ENCODE assay signal across 1 cellular context in the genomic region with DNA sequence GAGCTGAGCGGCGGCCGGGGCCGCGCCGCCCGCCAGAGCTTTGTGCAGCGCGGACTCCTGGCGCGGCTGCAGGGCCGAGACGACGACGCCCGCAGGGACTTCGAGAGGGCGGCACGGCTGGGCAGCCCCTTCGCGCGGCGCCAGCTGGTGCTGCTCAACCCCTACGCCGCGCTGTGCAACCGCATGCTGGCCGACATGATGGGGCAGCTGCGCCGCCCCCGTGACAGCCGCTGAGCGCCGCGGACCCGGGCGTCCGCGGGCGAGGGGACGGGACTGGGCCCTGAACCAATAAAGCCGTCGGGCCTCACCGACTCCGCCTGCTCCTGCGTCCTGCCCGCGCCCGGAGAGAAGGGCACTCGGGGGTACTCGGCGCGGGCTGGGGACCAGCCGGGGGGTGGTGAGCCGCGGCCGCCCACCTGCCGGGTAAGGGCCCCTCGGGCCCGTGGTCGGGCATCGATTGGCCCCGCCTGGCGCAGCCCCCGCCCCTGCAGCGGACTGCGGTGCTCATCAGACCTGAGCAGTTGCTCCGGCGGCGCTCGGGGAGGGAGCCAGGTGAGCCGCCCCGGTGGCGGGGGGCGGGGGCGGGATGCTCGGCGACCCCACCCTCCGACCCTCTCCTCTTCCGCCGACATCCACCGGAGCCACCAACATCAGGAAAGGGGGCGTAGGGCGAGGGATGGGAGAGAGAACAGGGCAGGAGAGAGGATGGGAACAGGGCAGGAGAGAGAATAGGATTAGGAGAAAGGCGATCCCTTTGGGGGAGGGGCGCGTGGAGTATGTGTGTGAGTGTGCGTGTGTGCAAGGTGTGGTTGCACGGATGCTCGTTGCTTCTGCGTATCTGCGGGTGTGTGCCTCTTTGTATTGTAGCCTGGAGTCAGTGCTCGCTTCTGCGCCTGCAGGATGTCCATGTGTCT.
TF ChIP-seq lines count a peak whose summit lies in the region.

A gene (plus strand): TSS at position 510 of the 914 bp plus-strand sequence. CDS start 610 bp downstream, outside the sequence.

TF ChIP-seq in HepG2, 621 proteins besides CTCF, POLR2A, EP300 and RAD21 (continued from another document and continues in another):
- TF ChIP-seq, protein P1, sequence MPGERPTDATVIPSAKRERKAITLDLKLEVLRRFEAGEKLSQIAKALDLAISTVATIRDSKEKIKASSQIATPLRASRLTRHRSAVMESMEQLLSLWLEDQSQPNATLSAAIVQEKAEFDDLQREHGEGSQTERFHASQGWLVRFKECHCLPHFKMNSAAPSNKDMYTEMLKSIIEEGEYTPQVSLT (CRISPR knock-in tag; IDR thresholded peaks at IDR 0.05; ENCODE audit: borderline replicate concordance, low read depth) = no peak
- peak; percentile 46; the same call in 1 of the 2 replicates for TF ChIP-seq JDP2 (CRISPR knock-in tag; IDR thresholded peaks at IDR 0.05; ENCODE audit: borderline replicate concordance)
- no peak; the same call in 1 of the 2 replicates for TF ChIP-seq CENPT (CRISPR knock-in tag; IDR thresholded peaks at IDR 0.05; ENCODE audit: low read depth)
- no peak for TF ChIP-seq ZNF136 (CRISPR knock-in tag; IDR thresholded peaks at IDR 0.05; ENCODE audit: low read depth)
- no peak for TF ChIP-seq EZH2 (conservative IDR thresholded peaks at IDR 0.05; ENCODE audit: low read depth, low read length)
- TF ChIP-seq, protein P2, sequence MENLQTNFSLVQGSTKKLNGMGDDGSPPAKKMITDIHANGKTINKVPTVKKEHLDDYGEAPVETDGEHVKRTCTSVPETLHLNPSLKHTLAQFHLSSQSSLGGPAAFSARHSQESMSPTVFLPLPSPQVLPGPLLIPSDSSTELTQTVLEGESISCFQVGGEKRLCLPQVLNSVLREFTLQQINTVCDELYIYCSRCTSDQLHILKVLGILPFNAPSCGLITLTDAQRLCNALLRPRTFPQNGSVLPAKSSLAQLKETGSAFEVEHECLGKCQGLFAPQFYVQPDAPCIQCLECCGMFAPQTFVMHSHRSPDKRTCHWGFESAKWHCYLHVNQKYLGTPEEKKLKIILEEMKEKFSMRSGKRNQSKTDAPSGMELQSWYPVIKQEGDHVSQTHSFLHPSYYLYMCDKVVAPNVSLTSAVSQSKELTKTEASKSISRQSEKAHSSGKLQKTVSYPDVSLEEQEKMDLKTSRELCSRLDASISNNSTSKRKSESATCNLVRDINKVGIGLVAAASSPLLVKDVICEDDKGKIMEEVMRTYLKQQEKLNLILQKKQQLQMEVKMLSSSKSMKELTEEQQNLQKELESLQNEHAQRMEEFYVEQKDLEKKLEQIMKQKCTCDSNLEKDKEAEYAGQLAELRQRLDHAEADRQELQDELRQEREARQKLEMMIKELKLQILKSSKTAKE (CRISPR knock-in tag; IDR thresholded peaks at IDR 0.05; ENCODE audit: borderline replicate concordance) = peak; percentile 25; the same call in 1 of the 2 replicates
- TF ChIP-seq SOX6 (IDR thresholded peaks at IDR 0.05) = no peak
- TF ChIP-seq SOX6 (CRISPR knock-in tag; IDR thresholded peaks at IDR 0.05) = peak; percentile 55; the same call in 1 of the 2 replicates
- no peak for TF ChIP-seq ZNF549 (CRISPR knock-in tag; IDR thresholded peaks at IDR 0.05)
- 0 out of 2 replicates have a peak, but pooled peaks have one; percentile 64 for TF ChIP-seq ZNF724P (CRISPR knock-in tag; IDR thresholded peaks at IDR 0.05; ENCODE audit: borderline replicate concordance)
- TF ChIP-seq, protein P3, sequence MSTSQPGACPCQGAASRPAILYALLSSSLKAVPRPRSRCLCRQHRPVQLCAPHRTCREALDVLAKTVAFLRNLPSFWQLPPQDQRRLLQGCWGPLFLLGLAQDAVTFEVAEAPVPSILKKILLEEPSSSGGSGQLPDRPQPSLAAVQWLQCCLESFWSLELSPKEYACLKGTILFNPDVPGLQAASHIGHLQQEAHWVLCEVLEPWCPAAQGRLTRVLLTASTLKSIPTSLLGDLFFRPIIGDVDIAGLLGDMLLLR (CRISPR knock-in tag; IDR thresholded peaks at IDR 0.05) = no peak
- no peak for TF ChIP-seq ZNF749 (CRISPR knock-in tag; IDR thresholded peaks at IDR 0.05; ENCODE audit: borderline replicate concordance)
- TF ChIP-seq GATA4 (IDR thresholded peaks at IDR 0.05; ENCODE audit: borderline replicate concordance, low read depth) = no peak
- TF ChIP-seq, protein P4, sequence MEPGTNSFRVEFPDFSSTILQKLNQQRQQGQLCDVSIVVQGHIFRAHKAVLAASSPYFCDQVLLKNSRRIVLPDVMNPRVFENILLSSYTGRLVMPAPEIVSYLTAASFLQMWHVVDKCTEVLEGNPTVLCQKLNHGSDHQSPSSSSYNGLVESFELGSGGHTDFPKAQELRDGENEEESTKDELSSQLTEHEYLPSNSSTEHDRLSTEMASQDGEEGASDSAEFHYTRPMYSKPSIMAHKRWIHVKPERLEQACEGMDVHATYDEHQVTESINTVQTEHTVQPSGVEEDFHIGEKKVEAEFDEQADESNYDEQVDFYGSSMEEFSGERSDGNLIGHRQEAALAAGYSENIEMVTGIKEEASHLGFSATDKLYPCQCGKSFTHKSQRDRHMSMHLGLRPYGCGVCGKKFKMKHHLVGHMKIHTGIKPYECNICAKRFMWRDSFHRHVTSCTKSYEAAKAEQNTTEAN (CRISPR knock-in tag; conservative IDR thresholded peaks at IDR 0.05) = peak; percentile 35
- TF ChIP-seq, protein P5, sequence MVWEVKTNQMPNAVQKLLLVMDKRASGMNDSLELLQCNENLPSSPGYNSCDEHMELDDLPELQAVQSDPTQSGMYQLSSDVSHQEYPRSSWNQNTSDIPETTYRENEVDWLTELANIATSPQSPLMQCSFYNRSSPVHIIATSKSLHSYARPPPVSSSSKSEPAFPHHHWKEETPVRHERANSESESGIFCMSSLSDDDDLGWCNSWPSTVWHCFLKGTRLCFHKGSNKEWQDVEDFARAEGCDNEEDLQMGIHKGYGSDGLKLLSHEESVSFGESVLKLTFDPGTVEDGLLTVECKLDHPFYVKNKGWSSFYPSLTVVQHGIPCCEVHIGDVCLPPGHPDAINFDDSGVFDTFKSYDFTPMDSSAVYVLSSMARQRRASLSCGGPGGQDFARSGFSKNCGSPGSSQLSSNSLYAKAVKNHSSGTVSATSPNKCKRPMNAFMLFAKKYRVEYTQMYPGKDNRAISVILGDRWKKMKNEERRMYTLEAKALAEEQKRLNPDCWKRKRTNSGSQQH (CRISPR knock-in tag; IDR thresholded peaks at IDR 0.05; ENCODE audit: low read depth) = peak; percentile 13
- TF ChIP-seq ZNF12 (CRISPR knock-in tag; IDR thresholded peaks at IDR 0.05) = no peak
- no peak for TF ChIP-seq NBN (conservative IDR thresholded peaks at IDR 0.05)
- no peak; the same call in 1 of the 2 replicates for TF ChIP-seq HNRNPUL1 (IDR thresholded peaks at IDR 0.05; ENCODE audit: low read depth, low read length)
- TF ChIP-seq, protein P6, sequence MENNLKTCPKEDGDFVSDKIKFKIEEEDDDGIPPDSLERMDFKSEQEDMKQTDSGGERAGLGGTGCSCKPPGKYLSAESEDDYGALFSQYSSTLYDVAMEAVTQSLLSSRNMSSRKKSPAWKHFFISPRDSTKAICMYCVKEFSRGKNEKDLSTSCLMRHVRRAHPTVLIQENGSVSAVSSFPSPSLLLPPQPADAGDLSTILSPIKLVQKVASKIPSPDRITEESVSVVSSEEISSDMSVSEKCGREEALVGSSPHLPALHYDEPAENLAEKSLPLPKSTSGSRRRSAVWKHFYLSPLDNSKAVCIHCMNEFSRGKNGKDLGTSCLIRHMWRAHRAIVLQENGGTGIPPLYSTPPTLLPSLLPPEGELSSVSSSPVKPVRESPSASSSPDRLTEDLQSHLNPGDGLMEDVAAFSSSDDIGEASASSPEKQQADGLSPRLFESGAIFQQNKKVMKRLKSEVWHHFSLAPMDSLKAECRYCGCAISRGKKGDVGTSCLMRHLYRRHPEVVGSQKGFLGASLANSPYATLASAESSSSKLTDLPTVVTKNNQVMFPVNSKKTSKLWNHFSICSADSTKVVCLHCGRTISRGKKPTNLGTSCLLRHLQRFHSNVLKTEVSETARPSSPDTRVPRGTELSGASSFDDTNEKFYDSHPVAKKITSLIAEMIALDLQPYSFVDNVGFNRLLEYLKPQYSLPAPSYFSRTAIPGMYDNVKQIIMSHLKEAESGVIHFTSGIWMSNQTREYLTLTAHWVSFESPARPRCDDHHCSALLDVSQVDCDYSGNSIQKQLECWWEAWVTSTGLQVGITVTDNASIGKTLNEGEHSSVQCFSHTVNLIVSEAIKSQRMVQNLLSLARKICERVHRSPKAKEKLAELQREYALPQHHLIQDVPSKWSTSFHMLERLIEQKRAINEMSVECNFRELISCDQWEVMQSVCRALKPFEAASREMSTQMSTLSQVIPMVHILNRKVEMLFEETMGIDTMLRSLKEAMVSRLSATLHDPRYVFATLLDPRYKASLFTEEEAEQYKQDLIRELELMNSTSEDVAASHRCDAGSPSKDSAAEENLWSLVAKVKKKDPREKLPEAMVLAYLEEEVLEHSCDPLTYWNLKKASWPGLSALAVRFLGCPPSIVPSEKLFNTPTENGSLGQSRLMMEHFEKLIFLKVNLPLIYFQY (CRISPR knock-in tag; IDR thresholded peaks at IDR 0.05; ENCODE audit: borderline replicate concordance) = peak; percentile 44; the same call in 1 of the 2 replicates
- TF ChIP-seq ZNF224 (CRISPR knock-in tag; IDR thresholded peaks at IDR 0.05) = no peak
- TF ChIP-seq CHCHD3 (CRISPR knock-in tag; IDR thresholded peaks at IDR 0.05) = no peak
- no peak for TF ChIP-seq ZNF781 (CRISPR knock-in tag; IDR thresholded peaks at IDR 0.05; ENCODE audit: borderline replicate concordance, not compliant biosample characterization)
- TF ChIP-seq, protein P7, sequence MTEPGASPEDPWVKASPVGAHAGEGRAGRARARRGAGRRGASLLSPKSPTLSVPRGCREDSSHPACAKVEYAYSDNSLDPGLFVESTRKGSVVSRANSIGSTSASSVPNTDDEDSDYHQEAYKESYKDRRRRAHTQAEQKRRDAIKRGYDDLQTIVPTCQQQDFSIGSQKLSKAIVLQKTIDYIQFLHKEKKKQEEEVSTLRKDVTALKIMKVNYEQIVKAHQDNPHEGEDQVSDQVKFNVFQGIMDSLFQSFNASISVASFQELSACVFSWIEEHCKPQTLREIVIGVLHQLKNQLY (CRISPR knock-in tag; IDR thresholded peaks at IDR 0.05) = no peak
- TF ChIP-seq, protein P8, sequence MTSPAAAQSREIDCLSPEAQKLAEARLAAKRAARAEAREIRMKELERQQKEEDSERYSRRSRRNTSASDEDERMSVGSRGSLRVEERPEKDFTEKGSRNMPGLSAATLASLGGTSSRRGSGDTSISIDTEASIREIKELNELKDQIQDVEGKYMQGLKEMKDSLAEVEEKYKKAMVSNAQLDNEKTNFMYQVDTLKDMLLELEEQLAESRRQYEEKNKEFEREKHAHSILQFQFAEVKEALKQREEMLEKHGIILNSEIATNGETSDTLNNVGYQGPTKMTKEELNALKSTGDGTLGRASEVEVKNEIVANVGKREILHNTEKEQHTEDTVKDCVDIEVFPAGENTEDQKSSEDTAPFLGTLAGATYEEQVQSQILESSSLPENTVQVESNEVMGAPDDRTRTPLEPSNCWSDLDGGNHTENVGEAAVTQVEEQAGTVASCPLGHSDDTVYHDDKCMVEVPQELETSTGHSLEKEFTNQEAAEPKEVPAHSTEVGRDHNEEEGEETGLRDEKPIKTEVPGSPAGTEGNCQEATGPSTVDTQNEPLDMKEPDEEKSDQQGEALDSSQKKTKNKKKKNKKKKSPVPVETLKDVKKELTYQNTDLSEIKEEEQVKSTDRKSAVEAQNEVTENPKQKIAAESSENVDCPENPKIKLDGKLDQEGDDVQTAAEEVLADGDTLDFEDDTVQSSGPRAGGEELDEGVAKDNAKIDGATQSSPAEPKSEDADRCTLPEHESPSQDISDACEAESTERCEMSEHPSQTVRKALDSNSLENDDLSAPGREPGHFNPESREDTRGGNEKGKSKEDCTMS (CRISPR knock-in tag; conservative IDR thresholded peaks at IDR 0.05) = no peak
- no peak for TF ChIP-seq NPAS2 (CRISPR knock-in tag; IDR thresholded peaks at IDR 0.05; ENCODE audit: borderline replicate concordance)
- TF ChIP-seq ZZZ3 (CRISPR knock-in tag; IDR thresholded peaks at IDR 0.05; ENCODE audit: borderline replicate concordance) = no peak
- no peak for TF ChIP-seq ZNF138 (CRISPR knock-in tag; IDR thresholded peaks at IDR 0.05; ENCODE audit: low read depth)
- peak; percentile 19; the same call in 1 of the 2 replicates for TF ChIP-seq ZSCAN21 (CRISPR knock-in tag; IDR thresholded peaks at IDR 0.05; ENCODE audit: borderline replicate concordance)
- TF ChIP-seq, protein P9, sequence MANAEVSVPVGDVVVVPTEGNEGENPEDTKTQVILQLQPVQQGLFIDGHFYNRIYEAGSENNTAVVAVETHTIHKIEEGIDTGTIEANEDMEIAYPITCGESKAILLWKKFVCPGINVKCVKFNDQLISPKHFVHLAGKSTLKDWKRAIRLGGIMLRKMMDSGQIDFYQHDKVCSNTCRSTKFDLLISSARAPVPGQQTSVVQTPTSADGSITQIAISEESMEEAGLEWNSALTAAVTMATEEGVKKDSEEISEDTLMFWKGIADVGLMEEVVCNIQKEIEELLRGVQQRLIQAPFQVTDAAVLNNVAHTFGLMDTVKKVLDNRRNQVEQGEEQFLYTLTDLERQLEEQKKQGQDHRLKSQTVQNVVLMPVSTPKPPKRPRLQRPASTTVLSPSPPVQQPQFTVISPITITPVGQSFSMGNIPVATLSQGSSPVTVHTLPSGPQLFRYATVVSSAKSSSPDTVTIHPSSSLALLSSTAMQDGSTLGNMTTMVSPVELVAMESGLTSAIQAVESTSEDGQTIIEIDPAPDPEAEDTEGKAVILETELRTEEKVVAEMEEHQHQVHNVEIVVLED (CRISPR knock-in tag; IDR thresholded peaks at IDR 0.05; ENCODE audit: borderline replicate concordance) = peak; percentile 76
- TF ChIP-seq AKAP8 (CRISPR knock-in tag; IDR thresholded peaks at IDR 0.05) = no peak
- TF ChIP-seq, protein P10, sequence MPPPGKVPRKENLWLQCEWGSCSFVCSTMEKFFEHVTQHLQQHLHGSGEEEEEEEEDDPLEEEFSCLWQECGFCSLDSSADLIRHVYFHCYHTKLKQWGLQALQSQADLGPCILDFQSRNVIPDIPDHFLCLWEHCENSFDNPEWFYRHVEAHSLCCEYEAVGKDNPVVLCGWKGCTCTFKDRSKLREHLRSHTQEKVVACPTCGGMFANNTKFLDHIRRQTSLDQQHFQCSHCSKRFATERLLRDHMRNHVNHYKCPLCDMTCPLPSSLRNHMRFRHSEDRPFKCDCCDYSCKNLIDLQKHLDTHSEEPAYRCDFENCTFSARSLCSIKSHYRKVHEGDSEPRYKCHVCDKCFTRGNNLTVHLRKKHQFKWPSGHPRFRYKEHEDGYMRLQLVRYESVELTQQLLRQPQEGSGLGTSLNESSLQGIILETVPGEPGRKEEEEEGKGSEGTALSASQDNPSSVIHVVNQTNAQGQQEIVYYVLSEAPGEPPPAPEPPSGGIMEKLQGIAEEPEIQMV (CRISPR knock-in tag; IDR thresholded peaks at IDR 0.05; ENCODE audit: low read depth) = peak; percentile 88
- TF ChIP-seq, protein P11, sequence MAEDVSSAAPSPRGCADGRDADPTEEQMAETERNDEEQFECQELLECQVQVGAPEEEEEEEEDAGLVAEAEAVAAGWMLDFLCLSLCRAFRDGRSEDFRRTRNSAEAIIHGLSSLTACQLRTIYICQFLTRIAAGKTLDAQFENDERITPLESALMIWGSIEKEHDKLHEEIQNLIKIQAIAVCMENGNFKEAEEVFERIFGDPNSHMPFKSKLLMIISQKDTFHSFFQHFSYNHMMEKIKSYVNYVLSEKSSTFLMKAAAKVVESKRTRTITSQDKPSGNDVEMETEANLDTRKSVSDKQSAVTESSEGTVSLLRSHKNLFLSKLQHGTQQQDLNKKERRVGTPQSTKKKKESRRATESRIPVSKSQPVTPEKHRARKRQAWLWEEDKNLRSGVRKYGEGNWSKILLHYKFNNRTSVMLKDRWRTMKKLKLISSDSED (CRISPR knock-in tag; IDR thresholded peaks at IDR 0.05) = peak; percentile 91; the same call in 1 of the 2 replicates
- no peak for TF ChIP-seq ZBTB42 (CRISPR knock-in tag; IDR thresholded peaks at IDR 0.05)
- TF ChIP-seq ZNF607 (CRISPR knock-in tag; IDR thresholded peaks at IDR 0.05; ENCODE audit: borderline replicate concordance) = peak; percentile 60; the same call in 1 of the 2 replicates
- no peak for TF ChIP-seq ZSCAN30 (CRISPR knock-in tag; IDR thresholded peaks at IDR 0.05)
